Comparison of ENCODE assay signal across 21 cellular contexts in genomic region chr2:73762571-73762970, GRCh38. TPM values are rescaled to one million over a fixed set of nuclear protein-coding genes. Genes with fewer than 3 reads are reported as not detected.
DNase-seq lines count a peak whose midpoint lies in the region; ATAC-seq and TF ChIP-seq lines count a peak whose summit lies in the region.
"Had no signal": no experiment of that assay in that cellular context is flagged by ENCODE, and none has a peak within 500 bp of the region (broad histone marks: within the 10 kb centered on the region; RNA-seq: fewer than 3 reads in every experiment).

No MANE protein-coding gene starts in this region.

- in situ Hi-C loops in brain microvascular endothelial cell (cut with HindIII; ENCODE audit: low pct_ligation_motif_present, low sequenced_read_pairs) = no loop called here

- H3K27ac Mint-ChIP-seq in chondrocyte (ENCODE audit: unreplicated experiment) = no peak overlapping the region

- no peak for ATAC-seq in HG03196 (IDR thresholded peaks at IDR 0.05; ENCODE audit: unreplicated experiment)
- ATAC-seq: PC-3 had no signal

- intact Hi-C loops in tibial artery (cut with DNase I; ENCODE audit: low total_unique reads) = no loop called here

- H3K4me1 ChIP-seq in SK-N-SH (ENCODE audit: control insufficient read depth in 1 of 2, insufficient read depth in 2 of 2, low read depth in 1 of 2, low read length in 1 of 2) (peaks cover 4 to 6% of the 10 kb centered on the region in 2 experiments; a peak in 2 of 4 replicates), tibial artery (peaks cover 0 to 16% (median 6%) of the 10 kb centered on the region in 4 donors)
- H3K4me1 ChIP-seq: SJSA1 had no signal

- H3K4me2 ChIP-seq in SK-N-SH = no peak overlapping the region

- H3K9ac ChIP-seq in SK-N-SH = no peak overlapping the region

- TF ChIP-seq RAD21 in SK-N-SH (IDR thresholded peaks at IDR 0.05; ENCODE audit: low read length) = no peak

- no peaks in the 10 kb centered on the region for H3K27me3 Mint-ChIP-seq in chondrocyte (ENCODE audit: low read depth)

- TF ChIP-seq CTCF in SK-N-SH (IDR thresholded peaks at IDR 0.05) (no peak), chondrocyte (IDR thresholded peaks at IDR 0.05) (no peak), brain microvascular endothelial cell (IDR thresholded peaks at IDR 0.05; ENCODE audit: low read depth, low read length, missing control alignments) (no peak), tibial artery (IDR thresholded peaks at IDR 0.05) (no peak)

- H3K27me3 ChIP-seq in SK-N-SH (ENCODE audit: insufficient read depth) = no peaks in the 10 kb centered on the region
- H3K27me3 ChIP-seq in brain microvascular endothelial cell (replicated peaks) = no peaks in the 10 kb centered on the region
- H3K27me3 ChIP-seq in tibial artery = no peaks in the 10 kb centered on the region
- H3K27me3 ChIP-seq: SJSA1 had no signal

- CTCF ChIA-PET in SK-N-SH (lab: Yijun Ruan, JAX) = interaction anchor here (1.7 to 1.9 kb wide), 2 partner anchors 17 to 18 kb away, joined by 5 to 6 read pairs; partner anchors contain the start of gene DUSP11

- H3K9me3 ChIP-seq in SK-N-SH = no peaks in the 10 kb centered on the region
- H3K9me3 ChIP-seq in tibial artery = no peaks in the 10 kb centered on the region
- H3K9me3 ChIP-seq: SJSA1 had no signal

- no peaks in the 10 kb centered on the region for H3K9me2 ChIP-seq in SK-N-SH

- 0 out of 2 replicates have a peak, but pooled peaks cover 1% of the 10 kb centered on the region for H3K79me2 ChIP-seq in SK-N-SH (ENCODE audit: insufficient read depth)

- no peak overlapping the region for H3K27ac ChIP-seq in SK-N-SH (ENCODE audit: low read depth in 2 of 2, low read length in 1 of 2)
- H3K27ac ChIP-seq in brain microvascular endothelial cell = no peak overlapping the region
- no peak overlapping the region for H3K27ac ChIP-seq in tibial artery
- H3K27ac ChIP-seq: 22Rv1, RWPE1, SJSA1 had no signal

- 31% methylated on average over 1 of the region's 1 CpG for WGBS in SK-N-SH (ENCODE audit: low lambda C conversion rate)

- no peak overlapping the region for H2AFZ ChIP-seq in SK-N-SH (ENCODE audit: low read depth)

- peaks cover 20% of the 10 kb centered on the region for H3K4me1 Mint-ChIP-seq in chondrocyte (ENCODE audit: low read depth)
- H3K4me1 Mint-ChIP-seq: CD14-positive monocyte had no signal

- POLR2A ChIA-PET in SK-N-SH (lab: Yijun Ruan, JAX) = no interaction called here

- H3K4me3 Mint-ChIP-seq in chondrocyte (ENCODE audit: unreplicated experiment) = no peak overlapping the region
- H3K4me3 Mint-ChIP-seq: CD14-positive monocyte had no signal

- H4K20me1 ChIP-seq in SK-N-SH (ENCODE audit: insufficient read depth) = no peaks in the 10 kb centered on the region

- H3K36me3 ChIP-seq in SK-N-SH (replicated peaks in 1 of 2; ENCODE audit: control insufficient read depth in 1 of 2, insufficient read depth in 2 of 2, low read length in 1 of 2) (peaks cover 44 to 49% of the 10 kb centered on the region in 2 experiments), brain microvascular endothelial cell (replicated peaks) (peaks cover 52% of the 10 kb centered on the region), tibial artery (peaks cover 53 to 93% (median 66%) of the 10 kb centered on the region in 3 donors)

- H3K36me3 Mint-ChIP-seq in chondrocyte (ENCODE audit: low read depth) = peaks cover 46% of the 10 kb centered on the region

- no peaks in the 10 kb centered on the region for H3K9me3 Mint-ChIP-seq in chondrocyte (ENCODE audit: low read depth)
- H3K9me3 Mint-ChIP-seq: CD14-positive monocyte had no signal

- no peak for TF ChIP-seq EP300 in SK-N-SH (IDR thresholded peaks at IDR 0.05; ENCODE audit: borderline replicate concordance in 1 of 2, low read depth in 1 of 2, low read length in 1 of 2)

- H3F3A ChIP-seq in SK-N-SH (replicated peaks; ENCODE audit: insufficient read depth) = peaks cover 5% of the 10 kb centered on the region

- peak; percentile 56 for DNase-seq in 8988T
- DNase-seq in GM03348 (ENCODE audit: low spot score) = peak; percentile 22
- DNase-seq in SK-N-SH = no peak
- peak; percentile 38 for DNase-seq in kidney glomerular epithelial cell (lab: John Stamatoyannopoulos, UW)
- no peak for DNase-seq in chondrocyte (ENCODE audit: low spot score)
- DNase-seq in brain microvascular endothelial cell = no peak
- no peak for DNase-seq in tibial artery
- DNase-seq: AML-193, DMS 273 treated with DMSO at 0.1 percent for 48 hours, KBM-7, NCI-H1436 treated with DMSO at 0.1 percent for 48 hours, NCI-H2029 treated with DMSO at 0.1 percent for 48 hours, NCI-H2171 treated with DMSO at 0.1 percent for 48 hours, NCI-H510A treated with DMSO at 0.1 percent for 48 hours, NCI-H82, PC-3 had no signal

- H3K4me3 ChIP-seq in SK-N-SH (ENCODE audit: low read depth in 2 of 2, low read length in 1 of 2) = no peak overlapping the region
- no peak overlapping the region for H3K4me3 ChIP-seq in brain microvascular endothelial cell (ENCODE audit: low read depth, low read length)
- H3K4me3 ChIP-seq in tibial artery = no peak overlapping the region
- H3K4me3 ChIP-seq: SJSA1 had no signal

TF ChIP-seq in SK-N-SH, 30 proteins besides CTCF, POLR2A, EP300 and RAD21 (continues in another document):
- TF ChIP-seq TCF12 (IDR thresholded peaks at IDR 0.05) (peak; percentile 44; the same call in 1 of the 2 replicates), USF1 (IDR thresholded peaks at IDR 0.05; ENCODE audit: borderline replicate concordance, low read depth) (no peak), MEF2A (IDR thresholded peaks at IDR 0.05; ENCODE audit: borderline replicate concordance, low read depth) (no peak), MXI1 (IDR thresholded peaks at IDR 0.05; ENCODE audit: low read depth, low read length) (no peak), RCOR1 (IDR thresholded peaks at IDR 0.05; ENCODE audit: low read length) (no peak), REST (IDR thresholded peaks at IDR 0.05; ENCODE audit: low read depth, low read length) (no peak), IRF3 (IDR thresholded peaks at IDR 0.05; ENCODE audit: low read depth, low read length) (no peak), JUND (IDR thresholded peaks at IDR 0.05) (no peak), FOXJ3 (CRISPR knock-in tag; IDR thresholded peaks at IDR 0.05) (no peak), EZH2phosphoT487 (IDR thresholded peaks at IDR 0.05; ENCODE audit: borderline replicate concordance, low read depth) (no peak), SMC3 (IDR thresholded peaks at IDR 0.05; ENCODE audit: low read depth, low read length) (no peak), FOSL2 (IDR thresholded peaks at IDR 0.05; ENCODE audit: borderline replicate concordance, low read depth) (0 out of 2 replicates have a peak, but pooled peaks have one; percentile 6), CHD2 (IDR thresholded peaks at IDR 0.05; ENCODE audit: low read length, partially characterized antibody) (no peak)

RNA-seq across cellular contexts. Expression of gene DUSP11, which starts 17.3 kb away (rescaled TPM):
- 14.4 and 19.3 TPM in 2 replicates for polyA plus RNA-seq in SK-N-SH (2012; rRNA removed)
- 19.8 and 23.0 TPM in 2 replicates for polyA plus RNA-seq in SK-N-SH (2012; cell fraction: cytosol; rRNA removed)
- 6.7 and 11.1 TPM in 2 replicates for polyA plus RNA-seq in SK-N-SH (2012; cell fraction: nucleus; rRNA removed)
- 21.5 to 30.2 TPM (median 22.9 TPM) in 3 replicates for total RNA-seq in chondrocyte

RNA-seq across cellular contexts. Expression of gene C2orf78, which starts 21.4 kb away (rescaled TPM):
- polyA plus RNA-seq in SK-N-SH (2012; rRNA removed) = 0.02 and 0.06 TPM in 2 replicates
- 0.03 TPM in 2 replicates for polyA plus RNA-seq in SK-N-SH (2012; cell fraction: cytosol; rRNA removed)
- not detected in 2 replicates for polyA plus RNA-seq in SK-N-SH (2012; cell fraction: nucleus; rRNA removed)
- not detected in 3 replicates for total RNA-seq in chondrocyte
- total RNA-seq: PC-3 had no signal
- polyA plus RNA-seq: CD14-positive monocyte had no signal

RNA-seq across cellular contexts. Expression of gene TPRKB, which starts 25.4 kb away (rescaled TPM):
- polyA plus RNA-seq in SK-N-SH (2012; rRNA removed) = 32.1 and 44.5 TPM in 2 replicates
- polyA plus RNA-seq in SK-N-SH (2012; cell fraction: cytosol; rRNA removed) = 58.5 and 68.6 TPM in 2 replicates
- 6.5 and 12.9 TPM in 2 replicates for polyA plus RNA-seq in SK-N-SH (2012; cell fraction: nucleus; rRNA removed)
- 13.6 to 20.5 TPM (median 14.2 TPM) in 3 replicates for total RNA-seq in chondrocyte

Comparison
In these comparisons a context has a peak if more than half of its experiments do, and no peak if none do; other contexts are left out.
1. DNase-seq: peak in 8988T (single experiment), GM03348 (single experiment) and kidney glomerular epithelial cell (single experiment); none in SK-N-SH (single experiment), chondrocyte (single experiment), brain microvascular endothelial cell (single experiment) and tibial artery (0 of 2).